In genomic region chr6:143339223-143339622, GRCh38 we compare ENCODE assay signal across 14 cellular contexts.
DNase-seq lines count a peak whose midpoint lies in the region; ATAC-seq and TF ChIP-seq lines count a peak whose summit lies in the region.
"Had no signal": no experiment of that assay in that cellular context is flagged by ENCODE, and none has a peak within 500 bp of the region (broad histone marks: within the 10 kb centered on the region; RNA-seq: fewer than 3 reads in every experiment).

No MANE protein-coding gene starts in this region.

- no peak overlapping the region for H2BK5ac ChIP-seq in IMR-90 (ENCODE audit: low read depth, low read length, poor library complexity, severe bottlenecking)

- no TSS peak for BruUV-seq in IMR-90 (replicated peaks; lab: Mats Ljungman, UMichigan)

- no peak overlapping the region for H4K91ac ChIP-seq in IMR-90 (ENCODE audit: insufficient read depth, low read depth, low read length)

- no peak overlapping the region for H3K9ac ChIP-seq in IMR-90 (ENCODE audit: low read depth, low read length)
- H3K9ac ChIP-seq: BLaER1 treated with 17β-estradiol and CSF1 and Interleukin-3, amounts not matched to agents 10 nM and 100 nM had no signal

- no peaks in the 10 kb centered on the region for H3K27me3 ChIP-seq in IMR-90 (ENCODE audit: control insufficient read depth, insufficient read depth, low read length)
- no peaks in the 10 kb centered on the region for H3K27me3 ChIP-seq in esophagus (ENCODE audit: control insufficient read depth in 1 of 2, insufficient read depth in 2 of 2, low read length in 2 of 2)
- H3K27me3 ChIP-seq: BLaER1 treated with 17β-estradiol and CSF1 and Interleukin-3, amounts not matched to agents 10 nM and 100 nM had no signal

- peak overlapping the region; percentile 37 for H2AFZ ChIP-seq in IMR-90 (replicated peaks; ENCODE audit: low read length, poor library complexity)

- H3K4me3 Mint-ChIP-seq in T-helper 17 cell, result no peak overlapping the region
- no peak overlapping the region for H3K4me3 Mint-ChIP-seq in stimulated activated effector memory CD8-positive, alpha-beta T cell treated with anti-CD3 and anti-CD28 coated beads, Interleukin-12 subunit alpha, Interleukin-12 subunit beta, amount 100 ng/mL, for 72 hours

- no peak for TF ChIP-seq RAD21 in IMR-90 (IDR thresholded peaks at IDR 0.05; ENCODE audit: low read length)

- in situ Hi-C loops in IMR-90 (cut with MboI; ENCODE audit: low sequenced_read_pairs), result no loop called here

- H3K18ac ChIP-seq in IMR-90 (ENCODE audit: low read depth, low read length), result no peak overlapping the region

- POLR2A ChIA-PET in IMR-90 (lab: Charles Lee; ENCODE audit: unreplicated experiment), result no interaction called here

- H3K9me3 ChIP-seq in IMR-90 (ENCODE audit: control insufficient read depth, insufficient read depth, low read length) (no peaks in the 10 kb centered on the region), T-helper 17 cell (ENCODE audit: control insufficient read depth, low read length, poor library complexity, severe bottlenecking) (no peaks in the 10 kb centered on the region), esophagus (ENCODE audit: control insufficient read depth in 2 of 2, insufficient read depth in 1 of 2, low read depth in 1 of 2, low read length in 1 of 2) (no peaks in the 10 kb centered on the region)

- ATAC-seq in IMR-90 (ENCODE audit: low read depth), result no peak
- no peak for ATAC-seq in T-helper 17 cell
- ATAC-seq in stimulated activated effector memory CD8-positive, alpha-beta T cell treated with anti-CD3 and anti-CD28 coated beads, Interleukin-12 subunit alpha, Interleukin-12 subunit beta, amount 100 ng/mL, for 72 hours, result no peak

- no peak overlapping the region for H2AK5ac ChIP-seq in IMR-90 (ENCODE audit: low read depth, low read length)

- H3K79me1 ChIP-seq in IMR-90 (ENCODE audit: low read depth in 1 of 2, low read length in 2 of 2), result no peaks in the 10 kb centered on the region

- dilution Hi-C loops in IMR-90 (cut with HindIII; ENCODE audit: low sequenced_read_pairs, unreplicated experiment), result no loop called here

- no peaks in the 10 kb centered on the region for H3K9me3 Mint-ChIP-seq in stimulated activated effector memory CD8-positive, alpha-beta T cell treated with anti-CD3 and anti-CD28 coated beads, Interleukin-12 subunit alpha, Interleukin-12 subunit beta, amount 100 ng/mL, for 72 hours

- H2BK20ac ChIP-seq in IMR-90 (ENCODE audit: low read depth, low read length), result no peak overlapping the region

- no peaks in the 10 kb centered on the region for H3K4me1 Mint-ChIP-seq in T-helper 17 cell
- H3K4me1 Mint-ChIP-seq in stimulated activated effector memory CD8-positive, alpha-beta T cell treated with anti-CD3 and anti-CD28 coated beads, Interleukin-12 subunit alpha, Interleukin-12 subunit beta, amount 100 ng/mL, for 72 hours, result peaks cover 7% of the 10 kb centered on the region

- no peak for TF ChIP-seq CTCF in IMR-90 (conservative IDR thresholded peaks at IDR 0.05; ENCODE audit: low read depth, low read length)

- H2BK120ac ChIP-seq in IMR-90 (ENCODE audit: low read depth, low read length), result no peak overlapping the region

- no peaks in the 10 kb centered on the region; the same call in 1 of the 2 replicates for H3K9me1 ChIP-seq in IMR-90 (ENCODE audit: insufficient read depth, low read length)

- no peak overlapping the region for H3K56ac ChIP-seq in IMR-90 (ENCODE audit: extremely low read depth, insufficient read depth, low read length)

- no peak overlapping the region for H3K4me2 ChIP-seq in IMR-90 (ENCODE audit: low read depth, low read length)
- H3K4me2 ChIP-seq: BLaER1 treated with 17β-estradiol and CSF1 and Interleukin-3, amounts not matched to agents 10 nM and 100 nM had no signal

- H3K23ac ChIP-seq in IMR-90 (ENCODE audit: low read depth, low read length), result no peak overlapping the region

- CTCF ChIA-PET in IMR-90 (lab: Yijun Ruan, JAX), result interaction anchor here (0.7 kb wide), 1 partner anchor 11 kb away, joined by 3 read pairs; no protein-coding TSS in a partner anchor

- intact Hi-C loops in IMR-90 (cut with micrococcal nuclease), result no loop called here

- no peak overlapping the region for H2AK9ac ChIP-seq in IMR-90 (replicated peaks; ENCODE audit: low read depth, low read length, poor library complexity)

- H3K36me3 Mint-ChIP-seq in T-helper 17 cell (ENCODE audit: low read depth), result no peaks in the 10 kb centered on the region
- H3K36me3 Mint-ChIP-seq in stimulated activated effector memory CD8-positive, alpha-beta T cell treated with anti-CD3 and anti-CD28 coated beads, Interleukin-12 subunit alpha, Interleukin-12 subunit beta, amount 100 ng/mL, for 72 hours, result no peaks in the 10 kb centered on the region

- H4K5ac ChIP-seq in IMR-90 (ENCODE audit: low read depth, low read length), result no peak overlapping the region

- H3K4me3 ChIP-seq in IMR-90 (ENCODE audit: insufficient read depth, low read depth, low read length), result no peak overlapping the region
- no peak overlapping the region for H3K4me3 ChIP-seq in esophagus (ENCODE audit: low read depth in 1 of 2, low read length in 2 of 2)
- H3K4me3 ChIP-seq in skin epidermis, result no peak overlapping the region
- H3K4me3 ChIP-seq: BLaER1 treated with 17β-estradiol and CSF1 and Interleukin-3, amounts not matched to agents 10 nM and 100 nM had no signal

- TF ChIP-seq POLR2A in IMR-90 (IDR thresholded peaks at IDR 0.05; ENCODE audit: low read depth, low read length), result no peak

- H3K27ac ChIP-seq in IMR-90 (ENCODE audit: insufficient read depth, low read length) (no peak overlapping the region), esophagus (ENCODE audit: low read depth in 2 of 2, low read length in 1 of 2) (peak overlapping the region; percentile 61 to 75), skin epidermis (peak overlapping the region in 13 of 21 experiments; percentile 3 to 72 (median 55))
- H3K27ac ChIP-seq: BLaER1 treated with 17β-estradiol and CSF1 and Interleukin-3, amounts not matched to agents 10 nM and 100 nM had no signal

- no peak overlapping the region for H2BK15ac ChIP-seq in IMR-90 (ENCODE audit: low read depth, low read length)

- H3K36me3 ChIP-seq in IMR-90 (ENCODE audit: control insufficient read depth, insufficient read depth, low read length) (no peaks in the 10 kb centered on the region), esophagus (ENCODE audit: control insufficient read depth in 2 of 2, insufficient read depth in 2 of 2, low read length in 1 of 2) (peaks cover 0 to 2% of the 10 kb centered on the region in 2 donors)
- H3K36me3 ChIP-seq: BLaER1 treated with 17β-estradiol and CSF1 and Interleukin-3, amounts not matched to agents 10 nM and 100 nM had no signal

- DNase-seq in IMR-90, result no peak
- DNase-seq in T-helper 17 cell, result no peak
- no peak for DNase-seq in stimulated activated effector memory CD8-positive, alpha-beta T cell treated with anti-CD3 and anti-CD28 coated beads, Interleukin-12 subunit alpha, Interleukin-12 subunit beta, amount 100 ng/mL, for 72 hours (ENCODE audit: low spot score in 2 of 2)
- DNase-seq in NCI-H1105 (lab: John Stamatoyannopoulos, UW), result no peak
- DNase-seq in NCI-H1930 (lab: John Stamatoyannopoulos, UW), result no peak
- DNase-seq: NCI-H1694 treated with DMSO at 0.1 percent for 48 hours, NCI-H2107, NCI-H510A, NCI-H82, OCI-M1, RPMI8226 had no signal

- no peak overlapping the region for H4K8ac ChIP-seq in IMR-90 (ENCODE audit: low read depth in 2 of 2, low read length in 2 of 2)

- no peak overlapping the region for H3K4ac ChIP-seq in IMR-90 (ENCODE audit: low read depth, low read length)

- H3K27ac Mint-ChIP-seq in T-helper 17 cell, result peak overlapping the region; percentile 6
- no peak overlapping the region for H3K27ac Mint-ChIP-seq in stimulated activated effector memory CD8-positive, alpha-beta T cell treated with anti-CD3 and anti-CD28 coated beads, Interleukin-12 subunit alpha, Interleukin-12 subunit beta, amount 100 ng/mL, for 72 hours

- H3K4me1 ChIP-seq in IMR-90 (ENCODE audit: control insufficient read depth, insufficient read depth, low read length) (peaks cover 3% of the 10 kb centered on the region; the same call in 1 of the 2 replicates), esophagus (ENCODE audit: control insufficient read depth in 2 of 2, insufficient read depth in 2 of 2, low read length in 1 of 2) (no peaks in the 10 kb centered on the region)

- H3K27me3 Mint-ChIP-seq in T-helper 17 cell, result no peaks in the 10 kb centered on the region

- 0 out of 2 replicates have a peak overlapping the region, but pooled peaks have one; percentile 32 for H3K14ac ChIP-seq in IMR-90 (replicated peaks; ENCODE audit: low read depth, low read length)

- no peaks in the 10 kb centered on the region for H4K20me1 ChIP-seq in IMR-90 (ENCODE audit: insufficient read depth, low read length)
- H4K20me1 ChIP-seq: BLaER1 treated with 17β-estradiol and CSF1 and Interleukin-3, amounts not matched to agents 10 nM and 100 nM had no signal

TF ChIP-seq in IMR-90, 13 proteins besides CTCF, POLR2A, EP300 and RAD21 (continues in another document):
- TF ChIP-seq RFX5 (IDR thresholded peaks at IDR 0.05; ENCODE audit: low read depth, low read length), result no peak
- TF ChIP-seq NFE2L2 (IDR thresholded peaks at IDR 0.05; ENCODE audit: low read depth, low read length), result no peak
- TF ChIP-seq, protein P1, sequence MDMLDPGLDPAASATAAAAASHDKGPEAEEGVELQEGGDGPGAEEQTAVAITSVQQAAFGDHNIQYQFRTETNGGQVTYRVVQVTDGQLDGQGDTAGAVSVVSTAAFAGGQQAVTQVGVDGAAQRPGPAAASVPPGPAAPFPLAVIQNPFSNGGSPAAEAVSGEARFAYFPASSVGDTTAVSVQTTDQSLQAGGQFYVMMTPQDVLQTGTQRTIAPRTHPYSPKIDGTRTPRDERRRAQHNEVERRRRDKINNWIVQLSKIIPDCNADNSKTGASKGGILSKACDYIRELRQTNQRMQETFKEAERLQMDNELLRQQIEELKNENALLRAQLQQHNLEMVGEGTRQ (IDR thresholded peaks at IDR 0.05; ENCODE audit: low read depth, low read length), result no peak
- no peak for TF ChIP-seq BHLHE40 (IDR thresholded peaks at IDR 0.05; ENCODE audit: low read depth, low read length)
- TF ChIP-seq MXI1 (IDR thresholded peaks at IDR 0.05; ENCODE audit: borderline replicate concordance, low read depth, low read length), result no peak
- no peak for TF ChIP-seq MAFK (IDR thresholded peaks at IDR 0.05; ENCODE audit: low read depth, low read length)
- TF ChIP-seq FOS (IDR thresholded peaks at IDR 0.05; ENCODE audit: low read depth, low read length), result no peak
- no peak for TF ChIP-seq SMC3 (IDR thresholded peaks at IDR 0.05; ENCODE audit: low read depth, low read length)
- TF ChIP-seq ELK1 (IDR thresholded peaks at IDR 0.05; ENCODE audit: borderline replicate concordance, low read depth, low read length), result no peak
